ENCODE assay signal across 1 cellular context in genomic region chr22:36322602-36322915, GRCh38.
TF ChIP-seq lines count a peak whose summit lies in the region.

No MANE protein-coding gene starts in this region.

TF ChIP-seq in HepG2, 621 proteins besides CTCF, POLR2A, EP300 and RAD21 (continued from another document):
- TF ChIP-seq ELK4 (CRISPR knock-in tag; IDR thresholded peaks at IDR 0.05; ENCODE audit: borderline replicate concordance): no peak
- TF ChIP-seq, protein P1, sequence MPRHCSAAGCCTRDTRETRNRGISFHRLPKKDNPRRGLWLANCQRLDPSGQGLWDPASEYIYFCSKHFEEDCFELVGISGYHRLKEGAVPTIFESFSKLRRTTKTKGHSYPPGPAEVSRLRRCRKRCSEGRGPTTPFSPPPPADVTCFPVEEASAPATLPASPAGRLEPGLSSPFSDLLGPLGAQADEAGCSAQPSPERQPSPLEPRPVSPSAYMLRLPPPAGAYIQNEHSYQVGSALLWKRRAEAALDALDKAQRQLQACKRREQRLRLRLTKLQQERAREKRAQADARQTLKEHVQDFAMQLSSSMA (CRISPR knock-in tag; IDR thresholded peaks at IDR 0.05): no peak
- TF ChIP-seq ZNF335 (CRISPR knock-in tag; IDR thresholded peaks at IDR 0.05): no peak
- TF ChIP-seq ZHX1 (CRISPR knock-in tag; IDR thresholded peaks at IDR 0.05; ENCODE audit: low read depth): no peak
- no peak for TF ChIP-seq ZBTB46 (CRISPR knock-in tag; IDR thresholded peaks at IDR 0.05; ENCODE audit: borderline replicate concordance)
- TF ChIP-seq TEAD2 (CRISPR knock-in tag; IDR thresholded peaks at IDR 0.05): no peak
- TF ChIP-seq ZNF362 (CRISPR knock-in tag; IDR thresholded peaks at IDR 0.05; ENCODE audit: borderline replicate concordance): no peak
- no peak for TF ChIP-seq SIN3B (IDR thresholded peaks at IDR 0.05; ENCODE audit: low read length)
